In genomic region chr13:30058429-30058828, GRCh38 we compare ENCODE assay signal across 9 cellular contexts.
"Had no signal": no experiment of that assay in that cellular context is flagged by ENCODE, and none has a peak within 500 bp of the region (broad histone marks: within the 10 kb centered on the region; RNA-seq: fewer than 3 reads in every experiment).

No MANE protein-coding gene starts in this region.

- H3K36me3 ChIP-seq: HAP-1 had no signal

- ATAC-seq: HCT116, K562 had no signal

- DNase-seq: GM23248, GOT3, H7, IMR-90, KG1 had no signal

- FAIRE-seq: HTR-8/SVneo, K562 had no signal

- H3K4me3 ChIP-seq: GM23248, HAP-1, K562 had no signal

- H3K9me3 ChIP-seq: HAP-1 had no signal

- H3K27ac ChIP-seq: GM23248 had no signal

- H2AFZ ChIP-seq: GM23248 had no signal
